Comparison of ENCODE assay signal across 1 cellular context in the genomic region with DNA sequence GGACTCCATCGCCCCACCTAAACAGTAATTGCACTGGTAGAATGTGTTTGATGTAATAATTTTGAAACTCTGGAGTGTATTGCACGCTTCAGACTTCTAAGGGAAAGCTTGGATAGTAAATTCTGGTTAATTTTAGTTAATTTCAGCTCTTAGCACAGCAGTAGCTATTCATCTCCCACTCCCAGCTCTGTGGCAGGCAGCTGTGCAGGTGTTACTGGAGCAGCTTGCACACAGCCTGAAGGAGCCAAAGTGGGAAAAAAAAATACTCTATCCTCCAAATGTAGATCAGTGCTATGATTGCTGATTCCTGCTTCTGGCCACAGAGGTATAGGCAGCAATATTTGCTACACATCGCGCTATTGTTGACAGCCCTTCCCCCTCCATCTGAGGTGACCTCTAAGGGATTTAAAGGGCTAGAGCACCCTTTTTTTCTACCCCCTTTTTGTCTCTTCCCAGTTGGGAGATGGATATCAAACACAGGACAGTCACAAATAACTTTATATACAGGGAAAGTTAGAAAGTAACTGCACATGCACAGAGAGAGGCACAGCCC.
TF ChIP-seq lines count a peak whose summit lies in the region.

No MANE protein-coding gene starts in this region.

TF ChIP-seq in WTC11, 78 proteins besides CTCF, POLR2A, EP300 and RAD21 (continued from another document):
- TF ChIP-seq, protein P1, sequence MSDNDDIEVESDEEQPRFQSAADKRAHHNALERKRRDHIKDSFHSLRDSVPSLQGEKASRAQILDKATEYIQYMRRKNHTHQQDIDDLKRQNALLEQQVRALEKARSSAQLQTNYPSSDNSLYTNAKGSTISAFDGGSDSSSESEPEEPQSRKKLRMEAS (CRISPR knock-in tag; IDR thresholded peaks at IDR 0.05), result no peak
- no peak for TF ChIP-seq NR2C2 (CRISPR knock-in tag; IDR thresholded peaks at IDR 0.05)
- TF ChIP-seq, protein P2, sequence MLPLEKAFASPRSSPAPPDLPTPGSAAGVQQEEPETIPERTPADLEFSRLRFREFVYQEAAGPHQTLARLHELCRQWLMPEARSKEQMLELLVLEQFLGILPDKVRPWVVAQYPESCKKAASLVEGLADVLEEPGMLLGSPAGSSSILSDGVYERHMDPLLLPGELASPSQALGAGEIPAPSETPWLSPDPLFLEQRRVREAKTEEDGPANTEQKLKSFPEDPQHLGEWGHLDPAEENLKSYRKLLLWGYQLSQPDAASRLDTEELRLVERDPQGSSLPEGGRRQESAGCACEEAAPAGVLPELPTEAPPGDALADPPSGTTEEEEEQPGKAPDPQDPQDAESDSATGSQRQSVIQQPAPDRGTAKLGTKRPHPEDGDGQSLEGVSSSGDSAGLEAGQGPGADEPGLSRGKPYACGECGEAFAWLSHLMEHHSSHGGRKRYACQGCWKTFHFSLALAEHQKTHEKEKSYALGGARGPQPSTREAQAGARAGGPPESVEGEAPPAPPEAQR (CRISPR knock-in tag; IDR thresholded peaks at IDR 0.05), result no peak
- no peak for TF ChIP-seq SP1 (CRISPR knock-in tag; conservative IDR thresholded peaks at IDR 0.05)
- TF ChIP-seq NFATC4 (CRISPR knock-in tag; IDR thresholded peaks at IDR 0.05), result no peak
- TF ChIP-seq ESRRA (CRISPR knock-in tag; IDR thresholded peaks at IDR 0.05; ENCODE audit: borderline replicate concordance), result no peak
- no peak for TF ChIP-seq FOXP1 (CRISPR knock-in tag; IDR thresholded peaks at IDR 0.05; ENCODE audit: borderline replicate concordance)
- TF ChIP-seq FOXK1 (CRISPR knock-in tag; IDR thresholded peaks at IDR 0.05), result no peak
- TF ChIP-seq, protein P3, sequence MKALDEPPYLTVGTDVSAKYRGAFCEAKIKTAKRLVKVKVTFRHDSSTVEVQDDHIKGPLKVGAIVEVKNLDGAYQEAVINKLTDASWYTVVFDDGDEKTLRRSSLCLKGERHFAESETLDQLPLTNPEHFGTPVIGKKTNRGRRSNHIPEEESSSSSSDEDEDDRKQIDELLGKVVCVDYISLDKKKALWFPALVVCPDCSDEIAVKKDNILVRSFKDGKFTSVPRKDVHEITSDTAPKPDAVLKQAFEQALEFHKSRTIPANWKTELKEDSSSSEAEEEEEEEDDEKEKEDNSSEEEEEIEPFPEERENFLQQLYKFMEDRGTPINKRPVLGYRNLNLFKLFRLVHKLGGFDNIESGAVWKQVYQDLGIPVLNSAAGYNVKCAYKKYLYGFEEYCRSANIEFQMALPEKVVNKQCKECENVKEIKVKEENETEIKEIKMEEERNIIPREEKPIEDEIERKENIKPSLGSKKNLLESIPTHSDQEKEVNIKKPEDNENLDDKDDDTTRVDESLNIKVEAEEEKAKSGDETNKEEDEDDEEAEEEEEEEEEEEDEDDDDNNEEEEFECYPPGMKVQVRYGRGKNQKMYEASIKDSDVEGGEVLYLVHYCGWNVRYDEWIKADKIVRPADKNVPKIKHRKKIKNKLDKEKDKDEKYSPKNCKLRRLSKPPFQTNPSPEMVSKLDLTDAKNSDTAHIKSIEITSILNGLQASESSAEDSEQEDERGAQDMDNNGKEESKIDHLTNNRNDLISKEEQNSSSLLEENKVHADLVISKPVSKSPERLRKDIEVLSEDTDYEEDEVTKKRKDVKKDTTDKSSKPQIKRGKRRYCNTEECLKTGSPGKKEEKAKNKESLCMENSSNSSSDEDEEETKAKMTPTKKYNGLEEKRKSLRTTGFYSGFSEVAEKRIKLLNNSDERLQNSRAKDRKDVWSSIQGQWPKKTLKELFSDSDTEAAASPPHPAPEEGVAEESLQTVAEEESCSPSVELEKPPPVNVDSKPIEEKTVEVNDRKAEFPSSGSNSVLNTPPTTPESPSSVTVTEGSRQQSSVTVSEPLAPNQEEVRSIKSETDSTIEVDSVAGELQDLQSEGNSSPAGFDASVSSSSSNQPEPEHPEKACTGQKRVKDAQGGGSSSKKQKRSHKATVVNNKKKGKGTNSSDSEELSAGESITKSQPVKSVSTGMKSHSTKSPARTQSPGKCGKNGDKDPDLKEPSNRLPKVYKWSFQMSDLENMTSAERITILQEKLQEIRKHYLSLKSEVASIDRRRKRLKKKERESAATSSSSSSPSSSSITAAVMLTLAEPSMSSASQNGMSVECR (CRISPR knock-in tag; IDR thresholded peaks at IDR 0.05; ENCODE audit: borderline replicate concordance), result no peak
- no peak for TF ChIP-seq ELF4 (CRISPR knock-in tag; IDR thresholded peaks at IDR 0.05; ENCODE audit: low read depth)
- TF ChIP-seq, protein P4, sequence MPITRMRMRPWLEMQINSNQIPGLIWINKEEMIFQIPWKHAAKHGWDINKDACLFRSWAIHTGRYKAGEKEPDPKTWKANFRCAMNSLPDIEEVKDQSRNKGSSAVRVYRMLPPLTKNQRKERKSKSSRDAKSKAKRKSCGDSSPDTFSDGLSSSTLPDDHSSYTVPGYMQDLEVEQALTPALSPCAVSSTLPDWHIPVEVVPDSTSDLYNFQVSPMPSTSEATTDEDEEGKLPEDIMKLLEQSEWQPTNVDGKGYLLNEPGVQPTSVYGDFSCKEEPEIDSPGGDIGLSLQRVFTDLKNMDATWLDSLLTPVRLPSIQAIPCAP (CRISPR knock-in tag; IDR thresholded peaks at IDR 0.05), result no peak
